31 cellular contexts compared by ENCODE assay signal in the genomic region with DNA sequence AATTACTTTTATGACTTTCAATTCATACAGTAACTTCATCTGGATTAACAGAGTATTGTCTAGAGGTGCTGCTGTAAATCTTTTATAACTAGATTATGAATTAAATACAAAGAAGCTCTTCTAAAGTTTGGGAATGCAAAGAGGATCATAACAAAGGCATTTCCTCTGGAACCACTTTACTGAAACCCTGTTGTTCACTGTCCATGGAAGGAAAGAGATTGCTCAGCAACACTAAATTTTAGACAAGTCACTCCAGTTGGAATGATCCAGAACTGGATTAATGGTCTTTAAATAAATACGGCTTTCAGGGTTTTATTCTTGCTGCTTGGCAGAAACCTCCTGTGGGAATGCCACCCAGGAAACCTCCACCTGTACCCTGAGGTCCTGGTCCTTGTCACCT.
"Had no signal": no experiment of that assay in that cellular context is flagged by ENCODE, and none has a peak within 500 bp of the region (broad histone marks: within the 10 kb centered on the region; RNA-seq: fewer than 3 reads in every experiment).

No MANE protein-coding gene starts in this region.

- H3K4me3 Mint-ChIP-seq: activated CD4-positive, alpha-beta memory T cell treated with anti-CD3 and anti-CD28 coated beads for 36 hours; activated CD4-positive, alpha-beta T cell treated with anti-CD3 and anti-CD28 coated beads, Interleukin-2, amount 10 ng/mL, durations not matched to agents 24 days and 14 days; activated naive CD4-positive, alpha-beta T cell treated with anti-CD3 and anti-CD28 coated beads, Interleukin-2, amount 10 ng/mL, durations not matched to agents 7 days and 5 days; activated naive CD8-positive, alpha-beta T cell treated with anti-CD3 and anti-CD28 coated beads, Interleukin-2, amount 10 ng/mL, durations not matched to agents 7 days and 5 days; activated T-cell treated with anti-CD3 and anti-CD28 coated beads, Interleukin-2, amount 50 U/mL, for 24 hours; naive thymus-derived CD4-positive, alpha-beta T cell; neural crest cell; stimulated activated memory B cell treated with anti-CD40 and anti-IgM and Interleukin-4, amounts not matched to agents 10 μg/mL and 1 μg/mL and 100 μg/mL, for 72 hours; stimulated activated naive CD8-positive, alpha-beta T cell treated with anti-CD3 and anti-CD28 coated beads, Interleukin-15, amount 100 ng/mL, for 72 hours; T-helper 17 cell had no signal

- H3K4me3 ChIP-seq: heart left ventricle, left ventricle myocardium inferior, lung, pancreas, psoas muscle, smooth muscle cell, thyroid gland, upper lobe of right lung had no signal

- DNase-seq: activated CD4-positive, alpha-beta memory T cell treated with anti-CD3 and anti-CD28 coated beads for 36 hours; activated CD4-positive, alpha-beta T cell treated with anti-CD3 and anti-CD28 coated beads, Interleukin-2, amount 10 ng/mL, durations not matched to agents 24 days and 14 days; activated CD4-positive, CD25-positive, alpha-beta regulatory T cell treated with anti-CD3 and anti-CD28 coated beads, Interleukin-2, amount 50 U/mL, for 72 hours; activated CD8-positive, alpha-beta memory T cell treated with anti-CD3 and anti-CD28 coated beads, Interleukin-2, amount 50 U/mL, for 48 hours; activated gamma-delta T cell; activated naive CD4-positive, alpha-beta T cell treated with anti-CD3 and anti-CD28 coated beads, Interleukin-2, amount 10 ng/mL, durations not matched to agents 7 days and 5 days; activated naive CD8-positive, alpha-beta T cell treated with anti-CD3 and anti-CD28 coated beads, Interleukin-2, amount 10 ng/mL, durations not matched to agents 7 days and 5 days; activated T-cell treated with anti-CD3 and anti-CD28 coated beads, Interleukin-2, amount 50 U/mL, for 24 hours; brain microvascular endothelial cell; caudate nucleus; cortex of kidney; kidney glomerular epithelial cell; left ventricle myocardium inferior; midbrain; naive thymus-derived CD4-positive, alpha-beta T cell; nucleus accumbens; pancreas; psoas muscle; stimulated activated CD4-positive, alpha-beta T cell treated with anti-CD3 and anti-CD28 coated beads, Interleukin-1b, Interleukin-23, amount 100 ng/mL, for 48 hours; stimulated activated CD4-positive, alpha-beta T cell treated with anti-CD3 and anti-CD28 coated beads, Interleukin-4, amount 100 ng/mL, for 4 hours; stimulated activated CD8-positive, alpha-beta memory T cell treated with anti-CD3 and anti-CD28 coated beads, Interleukin-4, amount 100 ng/mL, for 48 hours; stimulated activated naive CD8-positive, alpha-beta T cell treated with anti-CD3 and anti-CD28 coated beads, Interleukin-15, amount 100 ng/mL, for 72 hours; T-helper 17 cell; T1000; thyroid gland; upper lobe of right lung had no signal

- H3K9me3 Mint-ChIP-seq: activated CD4-positive, alpha-beta T cell treated with anti-CD3 and anti-CD28 coated beads, Interleukin-2, amount 10 ng/mL, durations not matched to agents 24 days and 14 days; activated naive CD4-positive, alpha-beta T cell treated with anti-CD3 and anti-CD28 coated beads, Interleukin-2, amount 10 ng/mL, durations not matched to agents 7 days and 5 days; activated naive CD8-positive, alpha-beta T cell treated with anti-CD3 and anti-CD28 coated beads, Interleukin-2, amount 10 ng/mL, durations not matched to agents 7 days and 5 days; neural crest cell; stimulated activated naive CD8-positive, alpha-beta T cell treated with anti-CD3 and anti-CD28 coated beads, Interleukin-15, amount 100 ng/mL, for 72 hours had no signal

- H3K27ac Mint-ChIP-seq: activated CD4-positive, alpha-beta memory T cell treated with anti-CD3 and anti-CD28 coated beads for 36 hours; activated CD4-positive, alpha-beta T cell treated with anti-CD3 and anti-CD28 coated beads, Interleukin-2, amount 10 ng/mL, durations not matched to agents 24 days and 14 days; activated naive CD4-positive, alpha-beta T cell treated with anti-CD3 and anti-CD28 coated beads, Interleukin-2, amount 10 ng/mL, durations not matched to agents 7 days and 5 days; activated naive CD8-positive, alpha-beta T cell treated with anti-CD3 and anti-CD28 coated beads, Interleukin-2, amount 10 ng/mL, durations not matched to agents 7 days and 5 days; activated T-cell treated with anti-CD3 and anti-CD28 coated beads, Interleukin-2, amount 50 U/mL, for 24 hours; naive thymus-derived CD4-positive, alpha-beta T cell; stimulated activated memory B cell treated with anti-CD40 and anti-IgM and Interleukin-4, amounts not matched to agents 10 μg/mL and 1 μg/mL and 100 μg/mL, for 72 hours; stimulated activated naive CD8-positive, alpha-beta T cell treated with anti-CD3 and anti-CD28 coated beads, Interleukin-15, amount 100 ng/mL, for 72 hours; T-helper 17 cell had no signal

- H3K27me3 ChIP-seq: brain microvascular endothelial cell, pancreas, thyroid gland had no signal

- H3K36me3 Mint-ChIP-seq: activated CD4-positive, alpha-beta memory T cell treated with anti-CD3 and anti-CD28 coated beads for 36 hours; activated naive CD4-positive, alpha-beta T cell treated with anti-CD3 and anti-CD28 coated beads, Interleukin-2, amount 10 ng/mL, durations not matched to agents 7 days and 5 days; activated naive CD8-positive, alpha-beta T cell treated with anti-CD3 and anti-CD28 coated beads, Interleukin-2, amount 10 ng/mL, durations not matched to agents 7 days and 5 days; naive thymus-derived CD4-positive, alpha-beta T cell; stimulated activated memory B cell treated with anti-CD40 and anti-IgM and Interleukin-4, amounts not matched to agents 10 μg/mL and 1 μg/mL and 100 μg/mL, for 72 hours had no signal

- H3K9me3 ChIP-seq: pancreas, psoas muscle, thyroid gland, upper lobe of right lung had no signal

- H3K27me3 Mint-ChIP-seq: activated CD4-positive, alpha-beta memory T cell treated with anti-CD3 and anti-CD28 coated beads for 36 hours; activated CD4-positive, alpha-beta T cell treated with anti-CD3 and anti-CD28 coated beads, Interleukin-2, amount 10 ng/mL, durations not matched to agents 24 days and 14 days; activated naive CD4-positive, alpha-beta T cell treated with anti-CD3 and anti-CD28 coated beads, Interleukin-2, amount 10 ng/mL, durations not matched to agents 7 days and 5 days; activated naive CD8-positive, alpha-beta T cell treated with anti-CD3 and anti-CD28 coated beads, Interleukin-2, amount 10 ng/mL, durations not matched to agents 7 days and 5 days; stimulated activated naive CD8-positive, alpha-beta T cell treated with anti-CD3 and anti-CD28 coated beads, Interleukin-15, amount 100 ng/mL, for 72 hours; T-helper 17 cell had no signal

- ATAC-seq: naive thymus-derived CD4-positive, alpha-beta T cell; pancreas; stimulated activated memory B cell treated with anti-CD40 and anti-IgM and Interleukin-4, amounts not matched to agents 10 μg/mL and 1 μg/mL and 100 μg/mL, for 72 hours; stimulated activated naive CD8-positive, alpha-beta T cell treated with anti-CD3 and anti-CD28 coated beads, Interleukin-15, amount 100 ng/mL, for 72 hours; T-helper 17 cell; upper lobe of right lung had no signal

- H3K4me1 ChIP-seq: pancreas, psoas muscle, thyroid gland, upper lobe of right lung had no signal

- H3K36me3 ChIP-seq: brain microvascular endothelial cell, heart left ventricle, left ventricle myocardium inferior, pancreas, thyroid gland, upper lobe of right lung had no signal

- H3K4me1 Mint-ChIP-seq: activated CD4-positive, alpha-beta T cell treated with anti-CD3 and anti-CD28 coated beads, Interleukin-2, amount 10 ng/mL, durations not matched to agents 24 days and 14 days; activated naive CD4-positive, alpha-beta T cell treated with anti-CD3 and anti-CD28 coated beads, Interleukin-2, amount 10 ng/mL, durations not matched to agents 7 days and 5 days; activated naive CD8-positive, alpha-beta T cell treated with anti-CD3 and anti-CD28 coated beads, Interleukin-2, amount 10 ng/mL, durations not matched to agents 7 days and 5 days; naive thymus-derived CD4-positive, alpha-beta T cell; neural crest cell; stimulated activated memory B cell treated with anti-CD40 and anti-IgM and Interleukin-4, amounts not matched to agents 10 μg/mL and 1 μg/mL and 100 μg/mL, for 72 hours; stimulated activated naive CD8-positive, alpha-beta T cell treated with anti-CD3 and anti-CD28 coated beads, Interleukin-15, amount 100 ng/mL, for 72 hours; T-helper 17 cell had no signal

- H3K27ac ChIP-seq: brain microvascular endothelial cell, heart left ventricle, left ventricle myocardium inferior, pancreas, psoas muscle, thyroid gland, upper lobe of right lung had no signal
